Comparison of ENCODE assay signal across 8 cellular contexts in the genomic region with DNA sequence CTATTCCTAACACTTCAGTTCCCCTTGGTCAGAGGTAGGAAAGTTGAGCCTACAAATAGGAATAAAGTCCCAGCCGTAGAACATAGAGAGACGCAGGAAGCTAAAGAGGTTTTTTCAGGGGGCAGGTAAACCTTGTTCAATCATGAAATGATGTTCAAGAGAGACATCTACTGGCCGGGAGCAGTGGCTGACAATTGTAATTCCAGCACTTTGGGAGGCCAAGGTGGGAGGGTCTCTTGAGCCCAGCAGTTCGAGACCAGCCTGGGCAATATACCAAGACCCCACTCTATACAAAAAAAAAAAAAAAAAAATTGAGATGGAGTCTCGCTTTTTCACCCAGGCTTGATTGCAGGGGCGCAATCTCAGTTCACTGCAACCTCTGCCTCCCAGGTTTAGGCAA.
DNase-seq lines count a peak whose midpoint lies in the region; ATAC-seq and TF ChIP-seq lines count a peak whose summit lies in the region.

No MANE protein-coding gene starts in this region.

- peak; percentile 52 for DNase-seq in D341Med (ENCODE audit: low spot score)
- DNase-seq in GM23338 (ENCODE audit: low spot score) = peak; percentile 88
- DNase-seq in NCI-H2081 (lab: John Stamatoyannopoulos, UW) = peak; percentile 70 to 83
- DNase-seq in astrocyte of the spinal cord (ENCODE audit: low read depth, low spot score) = peak; percentile 39
- DNase-seq in left lobe of liver (ENCODE audit: low spot score) = no peak
- DNase-seq in 8988T = no peak
- DNase-seq in NOMO-1 (lab: John Stamatoyannopoulos, UW; ENCODE audit: unreplicated experiment in 2 of 2) = no peak

- no peaks in the 10 kb centered on the region for H3K9me3 Mint-ChIP-seq in GM23338

- H3K36me3 ChIP-seq in GM23338 (ENCODE audit: insufficient read depth) = no peaks in the 10 kb centered on the region

- H2AFZ ChIP-seq in GM23338 = no peak overlapping the region

- H3K4me2 ChIP-seq in GM23338 = no peak overlapping the region

- H3K4me3 ChIP-seq in GM23338 = no peak overlapping the region
- H3K4me3 ChIP-seq in astrocyte of the spinal cord (ENCODE audit: low read depth, low read length) = no peak overlapping the region

- ATAC-seq in GM23338 = peak; percentile 96
- ATAC-seq in left lobe of liver = peak; percentile 62
- ATAC-seq in HG03039 (IDR thresholded peaks at IDR 0.05; ENCODE audit: unreplicated experiment) = no peak

- H3K4me3 Mint-ChIP-seq in GM23338 = no peak overlapping the region

- H3K36me3 Mint-ChIP-seq in GM23338 (ENCODE audit: low read depth) = no peaks in the 10 kb centered on the region

- no peak overlapping the region for H3K27ac ChIP-seq in GM23338 (ENCODE audit: low read depth)

- no peaks in the 10 kb centered on the region for H4K20me1 ChIP-seq in GM23338 (replicated peaks; ENCODE audit: insufficient read depth)

- no peaks in the 10 kb centered on the region for H3K79me2 ChIP-seq in GM23338 (replicated peaks; ENCODE audit: insufficient read depth)

- H3K27me3 ChIP-seq in GM23338 (ENCODE audit: insufficient read depth) = no peaks in the 10 kb centered on the region

- no peaks in the 10 kb centered on the region for H3K27me3 Mint-ChIP-seq in GM23338 (ENCODE audit: insufficient read depth, low read depth, poor library complexity)

- H3K27ac Mint-ChIP-seq in GM23338 = no peak overlapping the region

- no peaks in the 10 kb centered on the region for H3F3A ChIP-seq in GM23338 (replicated peaks; ENCODE audit: low read depth)

- no peaks in the 10 kb centered on the region for H3K4me1 ChIP-seq in GM23338 (ENCODE audit: insufficient read depth)

- no peaks in the 10 kb centered on the region for H3K9me2 ChIP-seq in GM23338 (ENCODE audit: insufficient read depth)

- in situ Hi-C loops in astrocyte of the spinal cord (cut with HindIII; ENCODE audit: low sequenced_read_pairs) = no loop called here

- TF ChIP-seq CTCF in GM23338 (conservative IDR thresholded peaks at IDR 0.05; ENCODE audit: low read depth in 2 of 2) (peak; percentile 78 to 89), astrocyte of the spinal cord (IDR thresholded peaks at IDR 0.05; ENCODE audit: low read depth, low read length) (peak; percentile 77)

- peaks cover 10% of the 10 kb centered on the region for H3K4me1 Mint-ChIP-seq in GM23338

TF ChIP-seq in GM23338, 12 proteins besides CTCF, POLR2A, EP300 and RAD21:
- TF ChIP-seq STAT1 (IDR thresholded peaks at IDR 0.05; ENCODE audit: unreplicated experiment) (no peak), EZH2phosphoT487 (IDR thresholded peaks at IDR 0.05; ENCODE audit: unreplicated experiment) (no peak), JUNB (IDR thresholded peaks at IDR 0.05; ENCODE audit: unreplicated experiment) (no peak), NANOG (IDR thresholded peaks at IDR 0.05; ENCODE audit: borderline replicate concordance) (no peak), EZH2 (IDR thresholded peaks at IDR 0.05; ENCODE audit: low read depth, unreplicated experiment) (no peak)
- TF ChIP-seq, protein P1, sequence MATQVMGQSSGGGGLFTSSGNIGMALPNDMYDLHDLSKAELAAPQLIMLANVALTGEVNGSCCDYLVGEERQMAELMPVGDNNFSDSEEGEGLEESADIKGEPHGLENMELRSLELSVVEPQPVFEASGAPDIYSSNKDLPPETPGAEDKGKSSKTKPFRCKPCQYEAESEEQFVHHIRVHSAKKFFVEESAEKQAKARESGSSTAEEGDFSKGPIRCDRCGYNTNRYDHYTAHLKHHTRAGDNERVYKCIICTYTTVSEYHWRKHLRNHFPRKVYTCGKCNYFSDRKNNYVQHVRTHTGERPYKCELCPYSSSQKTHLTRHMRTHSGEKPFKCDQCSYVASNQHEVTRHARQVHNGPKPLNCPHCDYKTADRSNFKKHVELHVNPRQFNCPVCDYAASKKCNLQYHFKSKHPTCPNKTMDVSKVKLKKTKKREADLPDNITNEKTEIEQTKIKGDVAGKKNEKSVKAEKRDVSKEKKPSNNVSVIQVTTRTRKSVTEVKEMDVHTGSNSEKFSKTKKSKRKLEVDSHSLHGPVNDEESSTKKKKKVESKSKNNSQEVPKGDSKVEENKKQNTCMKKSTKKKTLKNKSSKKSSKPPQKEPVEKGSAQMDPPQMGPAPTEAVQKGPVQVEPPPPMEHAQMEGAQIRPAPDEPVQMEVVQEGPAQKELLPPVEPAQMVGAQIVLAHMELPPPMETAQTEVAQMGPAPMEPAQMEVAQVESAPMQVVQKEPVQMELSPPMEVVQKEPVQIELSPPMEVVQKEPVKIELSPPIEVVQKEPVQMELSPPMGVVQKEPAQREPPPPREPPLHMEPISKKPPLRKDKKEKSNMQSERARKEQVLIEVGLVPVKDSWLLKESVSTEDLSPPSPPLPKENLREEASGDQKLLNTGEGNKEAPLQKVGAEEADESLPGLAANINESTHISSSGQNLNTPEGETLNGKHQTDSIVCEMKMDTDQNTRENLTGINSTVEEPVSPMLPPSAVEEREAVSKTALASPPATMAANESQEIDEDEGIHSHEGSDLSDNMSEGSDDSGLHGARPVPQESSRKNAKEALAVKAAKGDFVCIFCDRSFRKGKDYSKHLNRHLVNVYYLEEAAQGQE (IDR thresholded peaks at IDR 0.05; ENCODE audit: unreplicated experiment) = no peak

Comparison
In these comparisons a context has a peak if more than half of its experiments do, and no peak if none do; other contexts are left out.
1. DNase-seq: peak in D341Med (single experiment), GM23338 (single experiment), NCI-H2081 (2 of 2) and astrocyte of the spinal cord (single experiment); none in left lobe of liver (single experiment), 8988T (single experiment) and NOMO-1 (0 of 2).